In the genomic region with DNA sequence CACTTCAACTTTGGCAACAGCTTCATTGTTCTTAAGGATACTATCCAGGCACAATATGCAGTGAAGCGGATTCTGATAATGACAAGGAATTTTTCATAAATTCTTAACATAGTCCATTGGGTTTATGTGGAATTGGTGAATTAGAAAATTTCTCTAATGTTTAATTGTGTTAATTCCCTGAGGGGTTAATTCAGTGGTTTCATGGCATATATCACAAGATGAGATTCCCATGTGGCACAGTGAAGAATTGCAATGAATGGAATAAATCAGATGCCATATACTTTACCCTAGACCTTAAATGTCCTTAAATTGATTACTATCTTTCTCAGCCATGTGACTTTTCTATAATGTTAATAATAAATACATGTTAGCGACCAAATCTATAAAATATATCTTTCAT, we compare ENCODE assay signal across 21 cellular contexts.
"Had no signal": no experiment of that assay in that cellular context is flagged by ENCODE, and none has a peak within 500 bp of the region (broad histone marks: within the 10 kb centered on the region; RNA-seq: fewer than 3 reads in every experiment).

No MANE protein-coding gene starts in this region.

- DNase-seq: activated CD4-positive, alpha-beta T cell treated with anti-CD3 and anti-CD28 coated beads for 1 hour; activated gamma-delta T cell treated with Interleukin-2 at 50 U/mL for 16 hours; activated T-cell treated with anti-CD3 and anti-CD28 coated beads, Interleukin-2, amount 50 U/mL, for 1 hour; colonic mucosa; dorsolateral prefrontal cortex; foreskin fibroblast; left ventricle myocardium inferior; naive thymus-derived CD4-positive, alpha-beta T cell; spleen; stimulated activated CD4-positive, alpha-beta T cell treated with anti-CD3 and anti-CD28 coated beads, Interleukin-4, amount 100 ng/mL, for 1 hour; stimulated activated naive CD4-positive, alpha-beta T cell treated with Interleukin-2 at 50 U/mL for 16 hours; T-helper 1 cell; upper lobe of left lung had no signal

- H3K4me3 Mint-ChIP-seq: central memory CD8-positive, alpha-beta T cell; naive thymus-derived CD4-positive, alpha-beta T cell had no signal

- H3K4me1 ChIP-seq: breast epithelium, colonic mucosa, left ventricle myocardium inferior, prostate gland, right atrium auricular region, spleen, upper lobe of left lung had no signal

- H3K27me3 ChIP-seq: breast epithelium, colonic mucosa, dorsolateral prefrontal cortex, hepatocyte, right atrium auricular region, spleen, upper lobe of left lung had no signal

- H3K4me1 Mint-ChIP-seq: central memory CD8-positive, alpha-beta T cell; naive thymus-derived CD4-positive, alpha-beta T cell had no signal

- H3K9me3 ChIP-seq: breast epithelium, colonic mucosa, left ventricle myocardium inferior, prostate gland, right atrium auricular region, thoracic aorta, upper lobe of left lung had no signal

- ATAC-seq: activated naive CD4-positive, alpha-beta T cell treated with anti-CD3 and anti-CD28 coated beads, Interleukin-2, amount 50 U/mL, for 72 hours; naive thymus-derived CD4-positive, alpha-beta T cell had no signal

- H3K27me3 Mint-ChIP-seq: central memory CD8-positive, alpha-beta T cell; naive thymus-derived CD4-positive, alpha-beta T cell had no signal

- H3K27ac ChIP-seq: breast epithelium, colonic mucosa, dorsolateral prefrontal cortex, epithelial cell of prostate, hepatocyte, left ventricle myocardium inferior, prostate gland, right atrium auricular region, spleen, thoracic aorta, upper lobe of left lung had no signal

- H3K36me3 ChIP-seq: breast epithelium, colonic mucosa, left ventricle myocardium inferior, prostate gland, right atrium auricular region, spleen, thoracic aorta, upper lobe of left lung had no signal

- H3K4me3 ChIP-seq: breast epithelium, colonic mucosa, dorsolateral prefrontal cortex, hepatocyte, left ventricle myocardium inferior, prostate gland, right atrium auricular region, spleen, thoracic aorta, upper lobe of left lung had no signal

- H3K27ac Mint-ChIP-seq: activated naive CD4-positive, alpha-beta T cell treated with anti-CD3 and anti-CD28 coated beads, Interleukin-2, amount 50 U/mL, for 72 hours; naive thymus-derived CD4-positive, alpha-beta T cell had no signal
